ENCODE assay signal across 14 cellular contexts in the genomic region with DNA sequence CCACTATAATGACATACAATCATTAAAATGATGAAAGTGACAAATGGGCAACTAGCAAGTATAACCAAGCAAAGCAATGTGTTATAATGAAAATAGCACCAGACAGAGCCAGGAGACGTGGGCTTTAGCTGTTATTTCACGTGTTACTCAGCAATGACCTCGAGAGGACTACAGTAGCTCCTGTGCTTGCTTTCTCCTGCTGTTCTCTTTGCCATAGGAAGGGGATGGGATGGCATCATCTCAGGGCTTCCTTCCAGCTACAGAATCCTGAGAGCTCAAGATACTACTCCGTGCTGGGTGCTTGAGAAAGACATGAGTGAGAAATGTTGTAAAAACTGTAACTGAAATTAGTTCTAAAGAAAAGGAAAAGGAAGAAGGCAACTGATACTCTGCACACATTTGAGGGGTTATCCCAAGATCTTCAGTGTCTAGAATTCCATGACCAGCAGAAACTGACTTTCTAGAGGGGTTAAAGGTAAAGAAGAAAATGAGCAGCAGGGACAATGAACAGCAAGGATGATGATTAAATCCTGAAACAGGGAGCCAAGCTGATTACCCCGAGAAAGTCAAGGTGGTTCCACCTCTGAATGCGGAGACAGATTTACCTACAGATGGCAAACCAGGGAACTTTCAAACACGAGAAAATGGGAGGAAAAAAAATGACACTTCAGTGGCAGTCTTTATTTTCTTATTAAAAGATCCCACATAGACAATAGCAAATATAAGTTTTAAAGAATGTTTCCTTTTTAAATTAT. TPM values are rescaled to one million over a fixed set of nuclear protein-coding genes. Genes with fewer than 3 reads are reported as not detected.
"Had no signal": no experiment of that assay in that cellular context is flagged by ENCODE, and none has a peak within 500 bp of the region (broad histone marks: within the 10 kb centered on the region; RNA-seq: fewer than 3 reads in every experiment).

No MANE protein-coding gene starts in this region.

- H3K27ac ChIP-seq: left lung, upper lobe of right lung had no signal

- H3K4me3 ChIP-seq: coronary artery, left lung, mucosa of descending colon, thoracic aorta, upper lobe of right lung had no signal

- H3K36me3 ChIP-seq: left lung, thoracic aorta, upper lobe of right lung had no signal

- FAIRE-seq: TTC549 had no signal

- H3K9me3 ChIP-seq: left lung, thoracic aorta, upper lobe of right lung had no signal

- H3K4me1 ChIP-seq: upper lobe of right lung had no signal

- DNase-seq: activated CD4-positive, alpha-beta memory T cell treated with anti-CD3 and anti-CD28 coated beads, Interleukin-2, amount 10 ng/mL, durations not matched to agents 7 days and 5 days; activated CD8-positive, alpha-beta memory T cell treated with anti-CD3 and anti-CD28 coated beads, Interleukin-2, amount 10 ng/mL, durations not matched to agents 7 days and 5 days; amniotic stem cell; central memory CD4-positive, alpha-beta T cell; foreskin melanocyte; left lung; mucosa of descending colon; naive B cell; stimulated activated CD4-positive, alpha-beta T cell treated with anti-CD3 and anti-CD28 coated beads, Interleukin-4, amount 100 ng/mL, for 24 hours; SW 1271; upper lobe of right lung had no signal

RNA-seq across cellular contexts. Expression of a gene that starts 33.4 kb away (rescaled TPM):
- total RNA-seq: activated CD8-positive, alpha-beta memory T cell treated with anti-CD3 and anti-CD28 coated beads, Interleukin-2, amount 10 ng/mL, durations not matched to agents 7 days and 5 days had no signal
